39 cellular contexts compared by ENCODE assay signal in genomic region chr18:52486052-52486451, GRCh38.
"Had no signal": no experiment of that assay in that cellular context is flagged by ENCODE, and none has a peak within 500 bp of the region (broad histone marks: within the 10 kb centered on the region; RNA-seq: fewer than 3 reads in every experiment).

No MANE protein-coding gene starts in this region.

- H3K27ac Mint-ChIP-seq: activated naive CD4-positive, alpha-beta T cell treated with anti-CD3 and anti-CD28 coated beads for 36 hours; activated naive CD4-positive, alpha-beta T cell treated with anti-CD3 and anti-CD28 coated beads, Interleukin-2, amount 10 ng/mL, durations not matched to agents 7 days and 5 days; activated naive CD4-positive, alpha-beta T cell treated with anti-CD3 and anti-CD28 coated beads, Interleukin-2, amount 50 U/mL, for 24 hours; activated naive CD4-positive, alpha-beta T cell treated with anti-CD3 and anti-CD28 coated beads, Interleukin-2, amount 50 U/mL, for 72 hours; activated naive CD8-positive, alpha-beta T cell; activated naive CD8-positive, alpha-beta T cell treated with anti-CD3 and anti-CD28 coated beads for 36 hours; activated naive CD8-positive, alpha-beta T cell treated with anti-CD3 and anti-CD28 coated beads, Interleukin-2, amount 10 ng/mL, durations not matched to agents 7 days and 5 days; activated naive CD8-positive, alpha-beta T cell treated with anti-CD3 and anti-CD28 coated beads, Interleukin-2, amount 50 U/mL, for 24 hours; activated T-cell treated with anti-CD3 and anti-CD28 coated beads, Interleukin-2, amount 50 U/mL, for 72 hours; activated T-helper 1 cell treated with anti-CD3 and anti-CD28 coated beads, Interleukin-12 subunit alpha, Interleukin-12 subunit beta, Interleukin-2, Interleukin-4 antibody, amounts not matched to agents 30 ng/mL and 10 ng/mL and 1 ng/mL, durations not matched to agents 14 hours and 24 hours and 36 hours; activated T-helper 17 cell treated with anti-CD3 and anti-CD28 coated beads, Interleukin-2, amount 50 U/mL, for 72 hours; activated T-helper 2 cell treated with anti-CD3 and anti-CD28 coated beads, Interferon-gamma antibody, Interleukin-2, Interleukin-4, amounts not matched to agents 10 μg/mL and 5 μg/mL and 100 μg/mL, durations not matched to agents 14 hours and 24 hours and 36 hours had no signal

- H3K36me3 ChIP-seq: adrenal gland, ascending aorta, brain microvascular endothelial cell, breast epithelium, cardiac muscle cell had no signal

- H3K9me3 ChIP-seq: adrenal gland, ascending aorta, body of pancreas, breast epithelium had no signal

- H3K9me3 Mint-ChIP-seq: activated naive CD4-positive, alpha-beta T cell treated with anti-CD3 and anti-CD28 coated beads, Interleukin-2, amount 50 U/mL, for 24 hours; activated naive CD8-positive, alpha-beta T cell treated with anti-CD3 and anti-CD28 coated beads for 36 hours; activated naive CD8-positive, alpha-beta T cell treated with anti-CD3 and anti-CD28 coated beads, Interleukin-2, amount 10 ng/mL, durations not matched to agents 7 days and 5 days; activated T-cell treated with anti-CD3 and anti-CD28 coated beads, Interleukin-2, amount 50 U/mL, for 4 hours; brain had no signal

- FAIRE-seq: astrocyte, bronchial epithelial cell, colon had no signal

- H3K36me3 Mint-ChIP-seq: activated naive CD4-positive, alpha-beta T cell treated with anti-CD3 and anti-CD28 coated beads, Interleukin-2, amount 10 ng/mL, durations not matched to agents 7 days and 5 days; activated naive CD4-positive, alpha-beta T cell treated with anti-CD3 and anti-CD28 coated beads, Interleukin-2, amount 50 U/mL, for 24 hours; activated naive CD8-positive, alpha-beta T cell; activated naive CD8-positive, alpha-beta T cell treated with anti-CD3 and anti-CD28 coated beads for 36 hours; activated naive CD8-positive, alpha-beta T cell treated with anti-CD3 and anti-CD28 coated beads, Interleukin-2, amount 10 ng/mL, durations not matched to agents 7 days and 5 days had no signal

- H3K4me3 Mint-ChIP-seq: activated naive CD4-positive, alpha-beta T cell treated with anti-CD3 and anti-CD28 coated beads for 36 hours; activated naive CD4-positive, alpha-beta T cell treated with anti-CD3 and anti-CD28 coated beads, Interleukin-2, amount 10 ng/mL, durations not matched to agents 7 days and 5 days; activated naive CD4-positive, alpha-beta T cell treated with anti-CD3 and anti-CD28 coated beads, Interleukin-2, amount 50 U/mL, for 24 hours; activated naive CD8-positive, alpha-beta T cell; activated naive CD8-positive, alpha-beta T cell treated with anti-CD3 and anti-CD28 coated beads for 36 hours; activated naive CD8-positive, alpha-beta T cell treated with anti-CD3 and anti-CD28 coated beads, Interleukin-2, amount 10 ng/mL, durations not matched to agents 7 days and 5 days; activated naive CD8-positive, alpha-beta T cell treated with anti-CD3 and anti-CD28 coated beads, Interleukin-2, amount 50 U/mL, for 24 hours; activated T-cell treated with anti-CD3 and anti-CD28 coated beads, Interleukin-2, amount 50 U/mL, for 4 hours; activated T-cell treated with anti-CD3 and anti-CD28 coated beads, Interleukin-2, amount 50 U/mL, for 72 hours; activated T-helper 1 cell treated with anti-CD3 and anti-CD28 coated beads, Interleukin-12 subunit alpha, Interleukin-12 subunit beta, Interleukin-2, Interleukin-4 antibody, amounts not matched to agents 30 ng/mL and 10 ng/mL and 1 ng/mL, durations not matched to agents 14 hours and 24 hours and 36 hours; activated T-helper 17 cell treated with anti-CD3 and anti-CD28 coated beads, Interleukin-2, amount 50 U/mL, for 72 hours; brain; central memory CD8-positive, alpha-beta T cell had no signal

- H3K27ac ChIP-seq: adrenal gland, ascending aorta, body of pancreas, brain microvascular endothelial cell, breast epithelium, cardiac muscle cell had no signal

- ATAC-seq: activated naive CD4-positive, alpha-beta T cell treated with anti-CD3 and anti-CD28 coated beads, Interleukin-2, amount 50 U/mL, for 72 hours; activated naive CD8-positive, alpha-beta T cell treated with anti-CD3 and anti-CD28 coated beads, Interleukin-2, amount 50 U/mL, for 24 hours; activated T-cell treated with anti-CD3 and anti-CD28 coated beads, Interleukin-2, amount 50 U/mL, for 4 hours; activated T-cell treated with anti-CD3 and anti-CD28 coated beads, Interleukin-2, amount 50 U/mL, for 72 hours; activated T-helper 17 cell treated with anti-CD3 and anti-CD28 coated beads, Interleukin-2, amount 50 U/mL, for 72 hours; body of pancreas had no signal

- H3K4me1 Mint-ChIP-seq: activated naive CD4-positive, alpha-beta T cell treated with anti-CD3 and anti-CD28 coated beads, Interleukin-2, amount 10 ng/mL, durations not matched to agents 7 days and 5 days; activated naive CD4-positive, alpha-beta T cell treated with anti-CD3 and anti-CD28 coated beads, Interleukin-2, amount 50 U/mL, for 24 hours; activated naive CD8-positive, alpha-beta T cell treated with anti-CD3 and anti-CD28 coated beads for 36 hours; activated naive CD8-positive, alpha-beta T cell treated with anti-CD3 and anti-CD28 coated beads, Interleukin-2, amount 10 ng/mL, durations not matched to agents 7 days and 5 days; activated naive CD8-positive, alpha-beta T cell treated with anti-CD3 and anti-CD28 coated beads, Interleukin-2, amount 50 U/mL, for 24 hours; activated T-helper 17 cell treated with anti-CD3 and anti-CD28 coated beads, Interleukin-2, amount 50 U/mL, for 72 hours; central memory CD8-positive, alpha-beta T cell had no signal

- H3K27me3 ChIP-seq: adrenal gland, ascending aorta, body of pancreas, brain microvascular endothelial cell had no signal

- H3K4me1 ChIP-seq: adrenal gland, ascending aorta, body of pancreas, breast epithelium had no signal

- H3K4me3 ChIP-seq: adrenal gland, ascending aorta, body of pancreas, breast epithelium, cardiac muscle cell had no signal

- DNase-seq: activated effector memory CD4-positive, alpha-beta T cell treated with anti-CD3 and anti-CD28 coated beads, Interleukin-2, amount 50 U/mL, for 16 hours; activated effector memory CD4-positive, alpha-beta T cell treated with Interleukin-2 at 50 U/mL for 16 hours; activated gamma-delta T cell; activated gamma-delta T cell treated with Interleukin-2 at 50 U/mL for 16 hours; activated naive CD4-positive, alpha-beta T cell; activated naive CD4-positive, alpha-beta T cell treated with anti-CD3 and anti-CD28 coated beads for 36 hours; activated naive CD4-positive, alpha-beta T cell treated with anti-CD3 and anti-CD28 coated beads, Interleukin-2, amount 10 ng/mL, durations not matched to agents 7 days and 5 days; activated naive CD4-positive, alpha-beta T cell treated with anti-CD3 and anti-CD28 coated beads, Interleukin-2, amount 50 U/mL, for 16 hours; activated naive CD4-positive, alpha-beta T cell treated with Interleukin-2 at 50 U/mL for 16 hours; activated naive CD8-positive, alpha-beta T cell treated with anti-CD3 and anti-CD28 coated beads for 36 hours; activated naive CD8-positive, alpha-beta T cell treated with anti-CD3 and anti-CD28 coated beads, Interleukin-2, amount 10 ng/mL, durations not matched to agents 7 days and 5 days; activated naive CD8-positive, alpha-beta T cell treated with anti-CD3 and anti-CD28 coated beads, Interleukin-2, amount 50 U/mL, for 24 hours; activated T-cell treated with anti-CD3 and anti-CD28 coated beads, Interleukin-2, amount 50 U/mL, for 4 hours; activated T-cell treated with anti-CD3 and anti-CD28 coated beads, Interleukin-2, amount 50 U/mL, for 48 hours; activated T-cell treated with anti-CD3 and anti-CD28 coated beads, Interleukin-2, amount 50 U/mL, for 72 hours; adrenal gland; amniotic stem cell; amygdala; anterior cingulate cortex; aorta; body of pancreas; brain microvascular endothelial cell; caudate nucleus; central memory CD4-positive, alpha-beta T cell; cerebellar nuclear complex had no signal

- H3K27me3 Mint-ChIP-seq: activated naive CD4-positive, alpha-beta T cell treated with anti-CD3 and anti-CD28 coated beads, Interleukin-2, amount 10 ng/mL, durations not matched to agents 7 days and 5 days; activated naive CD4-positive, alpha-beta T cell treated with anti-CD3 and anti-CD28 coated beads, Interleukin-2, amount 50 U/mL, for 24 hours; activated naive CD8-positive, alpha-beta T cell; activated naive CD8-positive, alpha-beta T cell treated with anti-CD3 and anti-CD28 coated beads for 36 hours; activated naive CD8-positive, alpha-beta T cell treated with anti-CD3 and anti-CD28 coated beads, Interleukin-2, amount 10 ng/mL, durations not matched to agents 7 days and 5 days; activated naive CD8-positive, alpha-beta T cell treated with anti-CD3 and anti-CD28 coated beads, Interleukin-2, amount 50 U/mL, for 24 hours; activated T-helper 17 cell treated with anti-CD3 and anti-CD28 coated beads, Interleukin-2, amount 50 U/mL, for 72 hours; central memory CD8-positive, alpha-beta T cell had no signal
